8 cellular contexts compared by ENCODE assay signal in genomic region chr20:64056889-64057627, GRCh38. TPM values are rescaled to one million over a fixed set of nuclear protein-coding genes. Genes with fewer than 3 reads are reported as not detected.
DNase-seq lines count a peak whose midpoint lies in the region; ATAC-seq lines count a peak whose summit lies in the region.

No MANE protein-coding gene starts in this region.

- peaks cover 0 to 19% (median 7%) of the 10 kb centered on the region in 4 donors for H3K4me1 Mint-ChIP-seq in CD4-positive, CD25-positive, alpha-beta regulatory T cell
- H3K4me1 Mint-ChIP-seq in activated naive CD8-positive, alpha-beta T cell treated with anti-CD3 and anti-CD28 coated beads, Interleukin-2, amount 10 ng/mL, durations not matched to agents 7 days and 5 days: peaks cover 13% of the 10 kb centered on the region

- H3K9ac ChIP-seq in mucosa of rectum (ENCODE audit: low read depth in 1 of 2, low read length in 2 of 2): no peak overlapping the region

- no peaks in the 10 kb centered on the region for H3K36me3 Mint-ChIP-seq in CD4-positive, CD25-positive, alpha-beta regulatory T cell
- H3K36me3 Mint-ChIP-seq in activated naive CD8-positive, alpha-beta T cell treated with anti-CD3 and anti-CD28 coated beads, Interleukin-2, amount 10 ng/mL, durations not matched to agents 7 days and 5 days: no peaks in the 10 kb centered on the region

- no peak overlapping the region for H3K27ac Mint-ChIP-seq in CD4-positive, CD25-positive, alpha-beta regulatory T cell
- H3K27ac Mint-ChIP-seq in activated naive CD8-positive, alpha-beta T cell treated with anti-CD3 and anti-CD28 coated beads, Interleukin-2, amount 10 ng/mL, durations not matched to agents 7 days and 5 days: peak overlapping the region; percentile 90

- POLR2A ChIA-PET in activated naive CD8-positive, alpha-beta T cell treated with anti-CD3 and anti-CD28 coated beads, Interleukin-2, amount 10 ng/mL, durations not matched to agents 7 days and 5 days (lab: Charles Lee): interaction anchor here (0.8 to 2.8 kb wide), 6 partner anchors 15 to 77 kb away, joined by 3 to 16 read pairs (median 6); partner anchors contain the start of genes OPRL1, PRPF6, RGS19 and SAMD10

- no peak overlapping the region for H3K27ac ChIP-seq in CD4-positive, CD25-positive, alpha-beta regulatory T cell (ENCODE audit: insufficient read depth, low read length, poor library complexity, severe bottlenecking)
- H3K27ac ChIP-seq in mucosa of rectum (ENCODE audit: low read depth in 2 of 2, low read length in 2 of 2): peak overlapping the region; percentile 11 to 23

- peaks cover 0 to 2% (median 0%) of the 10 kb centered on the region in 7 donors for H3K9me3 Mint-ChIP-seq in CD4-positive, CD25-positive, alpha-beta regulatory T cell
- H3K9me3 Mint-ChIP-seq in activated naive CD8-positive, alpha-beta T cell treated with anti-CD3 and anti-CD28 coated beads, Interleukin-2, amount 10 ng/mL, durations not matched to agents 7 days and 5 days: no peaks in the 10 kb centered on the region

- peaks cover 11% of the 10 kb centered on the region for H3K27me3 Mint-ChIP-seq in CD4-positive, CD25-positive, alpha-beta regulatory T cell
- peaks cover 3% of the 10 kb centered on the region for H3K27me3 Mint-ChIP-seq in activated naive CD8-positive, alpha-beta T cell treated with anti-CD3 and anti-CD28 coated beads, Interleukin-2, amount 10 ng/mL, durations not matched to agents 7 days and 5 days

- peak overlapping the region in 3 of 4 donors; percentile 21 to 52 (median 41) for H3K4me3 Mint-ChIP-seq in CD4-positive, CD25-positive, alpha-beta regulatory T cell
- H3K4me3 Mint-ChIP-seq in activated naive CD8-positive, alpha-beta T cell treated with anti-CD3 and anti-CD28 coated beads, Interleukin-2, amount 10 ng/mL, durations not matched to agents 7 days and 5 days: peak overlapping the region; percentile 82

- peak in 1 of 3 donors; percentile 56 for DNase-seq in CD4-positive, CD25-positive, alpha-beta regulatory T cell
- DNase-seq in activated naive CD8-positive, alpha-beta T cell treated with anti-CD3 and anti-CD28 coated beads, Interleukin-2, amount 10 ng/mL, durations not matched to agents 7 days and 5 days: no peak
- DNase-seq in NCI-H748 treated with DMSO at 0.1 percent for 48 hours (lab: John Stamatoyannopoulos, UW) (no peak), COLO829 (ENCODE audit: low spot score) (no peak), NCI-H345 treated with DMSO at 0.1 percent for 48 hours (lab: John Stamatoyannopoulos, UW; ENCODE audit: unreplicated experiment) (no peak), GF-D8 (lab: John Stamatoyannopoulos, UW) (no peak)

- peak in 1 of 2 donors; percentile 15 for ATAC-seq in CD4-positive, CD25-positive, alpha-beta regulatory T cell (ENCODE audit: low read depth in 2 of 2)
- peak; percentile 15 for ATAC-seq in HG03103 (IDR thresholded peaks at IDR 0.05; ENCODE audit: low read depth, unreplicated experiment)
- peak; percentile 62 for ATAC-seq in activated naive CD8-positive, alpha-beta T cell treated with anti-CD3 and anti-CD28 coated beads, Interleukin-2, amount 10 ng/mL, durations not matched to agents 7 days and 5 days (ENCODE audit: low read depth)

- peaks cover 9% of the 10 kb centered on the region for H3K4me1 ChIP-seq in CD4-positive, CD25-positive, alpha-beta regulatory T cell (ENCODE audit: control insufficient read depth, insufficient read depth, low read length, poor library complexity, severe bottlenecking)
- H3K4me1 ChIP-seq in mucosa of rectum (ENCODE audit: control insufficient read depth in 2 of 2, insufficient read depth in 2 of 2, low read length in 2 of 2): peaks cover 3 to 6% of the 10 kb centered on the region in 2 donors

- H3K4me3 ChIP-seq in CD4-positive, CD25-positive, alpha-beta regulatory T cell (ENCODE audit: low read depth, low read length): no peak overlapping the region
- H3K4me3 ChIP-seq in mucosa of rectum (ENCODE audit: low read length in 2 of 2): no peak overlapping the region

- no peaks in the 10 kb centered on the region for H3K36me3 ChIP-seq in CD4-positive, CD25-positive, alpha-beta regulatory T cell (ENCODE audit: control insufficient read depth, insufficient read depth, low read length)
- no peaks in the 10 kb centered on the region for H3K36me3 ChIP-seq in mucosa of rectum (ENCODE audit: control insufficient read depth in 2 of 2, insufficient read depth in 2 of 2, low read length in 2 of 2)

- no peaks in the 10 kb centered on the region for H3K9me3 ChIP-seq in CD4-positive, CD25-positive, alpha-beta regulatory T cell (ENCODE audit: control insufficient read depth in 2 of 2, low read length in 2 of 2)
- H3K9me3 ChIP-seq in mucosa of rectum (ENCODE audit: control insufficient read depth in 2 of 2, low read length in 2 of 2): no peaks in the 10 kb centered on the region

- H3K27me3 ChIP-seq in CD4-positive, CD25-positive, alpha-beta regulatory T cell (ENCODE audit: control insufficient read depth, insufficient read depth, low read length): no peaks in the 10 kb centered on the region
- peaks cover 8 to 39% of the 10 kb centered on the region in 2 donors for H3K27me3 ChIP-seq in mucosa of rectum (ENCODE audit: control insufficient read depth in 2 of 2, insufficient read depth in 2 of 2, low read length in 2 of 2)

RNA-seq across cellular contexts. Expression of gene TCEA2, which starts 5.9 kb away (rescaled TPM):
- total RNA-seq in CD4-positive, CD25-positive, alpha-beta regulatory T cell: 24.8 TPM
- 10 to 100 TPM; 17.7 to 27.1 (median 20.9) TPM for polyA plus RNA-seq in CD4-positive, CD25-positive, alpha-beta regulatory T cell
- total RNA-seq in activated naive CD8-positive, alpha-beta T cell treated with anti-CD3 and anti-CD28 coated beads, Interleukin-2, amount 10 ng/mL, durations not matched to agents 7 days and 5 days: 10 to 100 TPM; 65.3 to 74.9 TPM

RNA-seq across cellular contexts. Expression of gene SOX18, which starts 7.6 kb away (rescaled TPM):
- not detected for total RNA-seq in CD4-positive, CD25-positive, alpha-beta regulatory T cell
- not detected for polyA plus RNA-seq in CD4-positive, CD25-positive, alpha-beta regulatory T cell
- total RNA-seq in activated naive CD8-positive, alpha-beta T cell treated with anti-CD3 and anti-CD28 coated beads, Interleukin-2, amount 10 ng/mL, durations not matched to agents 7 days and 5 days: under 1 TPM; 0.30 to 0.51 TPM

RNA-seq across cellular contexts. Expression of gene C20orf204, which starts 21.1 kb away (rescaled TPM):
- 6.0 TPM for total RNA-seq in CD4-positive, CD25-positive, alpha-beta regulatory T cell
- polyA plus RNA-seq in CD4-positive, CD25-positive, alpha-beta regulatory T cell: 1 to 10 TPM in 1 of 4 donors, under 1 TPM in 2, not detected in 1; 0.89 to 1.4 (median 0.91) TPM
- total RNA-seq in activated naive CD8-positive, alpha-beta T cell treated with anti-CD3 and anti-CD28 coated beads, Interleukin-2, amount 10 ng/mL, durations not matched to agents 7 days and 5 days: 1 to 10 TPM; 9.7 to 9.8 TPM

RNA-seq across cellular contexts. Expression of gene RGS19, which starts 22.3 kb away (rescaled TPM):
- 50.7 TPM for total RNA-seq in CD4-positive, CD25-positive, alpha-beta regulatory T cell
- 100 to 1,000 TPM in 2 of 4 donors, 10 to 100 TPM in 2; 79.4 to 105 (median 95.0) TPM for polyA plus RNA-seq in CD4-positive, CD25-positive, alpha-beta regulatory T cell
- 100 to 1,000 TPM in 1 of 2 experiments, 10 to 100 TPM in 1; 95.1 to 106 TPM for total RNA-seq in activated naive CD8-positive, alpha-beta T cell treated with anti-CD3 and anti-CD28 coated beads, Interleukin-2, amount 10 ng/mL, durations not matched to agents 7 days and 5 days

RNA-seq across cellular contexts. Expression of gene OPRL1, which starts 22.8 kb away (rescaled TPM):
- 1.3 TPM for total RNA-seq in CD4-positive, CD25-positive, alpha-beta regulatory T cell
- 1 to 10 TPM in 1 of 4 donors, under 1 TPM in 3; 0.58 to 1.1 (median 0.59) TPM for polyA plus RNA-seq in CD4-positive, CD25-positive, alpha-beta regulatory T cell
- 1 to 10 TPM; 1.8 to 2.6 TPM for total RNA-seq in activated naive CD8-positive, alpha-beta T cell treated with anti-CD3 and anti-CD28 coated beads, Interleukin-2, amount 10 ng/mL, durations not matched to agents 7 days and 5 days
